ENCODE assay signal across 8 cellular contexts in the genomic region with DNA sequence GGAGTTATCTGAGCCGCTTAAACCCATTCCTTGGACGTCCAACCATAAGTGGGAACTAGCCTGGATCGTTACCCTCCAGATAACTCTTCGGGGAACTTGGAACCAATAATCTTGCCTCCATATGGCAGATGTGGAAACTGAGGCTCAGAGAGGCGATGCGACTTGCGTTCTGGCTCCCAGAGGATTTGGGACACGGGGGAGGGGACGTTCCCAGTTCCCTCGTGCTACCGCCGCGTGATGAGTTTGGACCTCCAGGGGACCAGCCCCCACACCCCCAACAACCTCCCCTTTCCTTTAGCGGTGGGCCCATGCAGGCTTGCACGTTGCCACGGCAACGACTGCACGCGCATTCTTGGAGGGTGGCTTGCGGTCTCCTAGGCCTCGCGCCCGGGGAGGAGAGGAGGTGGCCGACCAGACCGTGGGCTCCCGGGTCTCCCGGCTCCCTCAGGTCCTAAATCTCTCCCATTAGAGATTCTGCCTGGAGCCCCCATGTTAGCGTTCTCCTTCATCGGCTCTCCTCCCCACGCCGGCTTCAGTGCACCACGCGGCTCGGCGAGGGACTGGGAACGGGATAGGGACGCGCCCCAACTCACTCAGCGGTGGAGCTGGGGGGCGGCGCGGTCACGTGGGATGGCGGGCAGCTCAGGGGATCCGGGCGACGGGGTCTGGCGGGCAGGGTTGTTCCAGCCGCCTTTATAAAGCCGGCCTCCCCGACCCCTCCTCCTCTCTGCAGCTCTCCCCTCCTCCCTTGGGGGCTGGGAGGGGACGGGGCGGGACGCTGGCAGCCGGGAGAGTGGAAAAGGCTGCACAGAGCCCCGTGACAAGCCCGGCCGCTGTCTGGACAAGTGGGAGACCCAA. TPM values are rescaled to one million over a fixed set of nuclear protein-coding genes. Genes with fewer than 3 reads are reported as not detected.
DNase-seq lines count a peak whose midpoint lies in the region; ATAC-seq and TF ChIP-seq lines count a peak whose summit lies in the region.

A gene with protein sequence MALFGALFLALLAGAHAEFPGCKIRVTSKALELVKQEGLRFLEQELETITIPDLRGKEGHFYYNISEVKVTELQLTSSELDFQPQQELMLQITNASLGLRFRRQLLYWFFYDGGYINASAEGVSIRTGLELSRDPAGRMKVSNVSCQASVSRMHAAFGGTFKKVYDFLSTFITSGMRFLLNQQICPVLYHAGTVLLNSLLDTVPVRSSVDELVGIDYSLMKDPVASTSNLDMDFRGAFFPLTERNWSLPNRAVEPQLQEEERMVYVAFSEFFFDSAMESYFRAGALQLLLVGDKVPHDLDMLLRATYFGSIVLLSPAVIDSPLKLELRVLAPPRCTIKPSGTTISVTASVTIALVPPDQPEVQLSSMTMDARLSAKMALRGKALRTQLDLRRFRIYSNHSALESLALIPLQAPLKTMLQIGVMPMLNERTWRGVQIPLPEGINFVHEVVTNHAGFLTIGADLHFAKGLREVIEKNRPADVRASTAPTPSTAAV (minus strand): TSS at position 670 of the 858 bp plus-strand sequence. CDS start 703 bp downstream, outside the sequence.

- H3K27ac ChIP-seq in cardiac muscle cell: peak within 1 kb of the TSS; percentile 81

- TF ChIP-seq CTCF in GM10266 (IDR thresholded peaks at IDR 0.05; ENCODE audit: control insufficient read depth, insufficient read depth, low read depth, missing control alignments): no peak
- TF ChIP-seq CTCF in cardiac muscle cell (IDR thresholded peaks at IDR 0.05; ENCODE audit: low read depth, low read length): no peak

- peaks cover 2% of the 10 kb centered on the region for H3K36me3 ChIP-seq in cardiac muscle cell

- no peaks in the 10 kb centered on the region for H3K36me3 Mint-ChIP-seq in activated naive CD8-positive, alpha-beta T cell treated with anti-CD3 and anti-CD28 coated beads, Interleukin-2, amount 50 U/mL, for 24 hours (ENCODE audit: low read depth)

- peaks cover 22% of the 10 kb centered on the region for H3K4me1 Mint-ChIP-seq in activated naive CD8-positive, alpha-beta T cell treated with anti-CD3 and anti-CD28 coated beads, Interleukin-2, amount 50 U/mL, for 24 hours

- H3K4me3 ChIP-seq in cardiac muscle cell: peak within 1 kb of the TSS; percentile 40

- peak within 1 kb of the TSS; percentile 83 for H3K4me3 Mint-ChIP-seq in activated naive CD8-positive, alpha-beta T cell treated with anti-CD3 and anti-CD28 coated beads, Interleukin-2, amount 50 U/mL, for 24 hours

- H3K27me3 Mint-ChIP-seq in activated naive CD8-positive, alpha-beta T cell treated with anti-CD3 and anti-CD28 coated beads, Interleukin-2, amount 50 U/mL, for 24 hours: peaks cover 7% of the 10 kb centered on the region

- H3K4me1 ChIP-seq in cardiac muscle cell (ENCODE audit: low read depth): no peaks in the 10 kb centered on the region

- ATAC-seq in activated naive CD8-positive, alpha-beta T cell treated with anti-CD3 and anti-CD28 coated beads, Interleukin-2, amount 50 U/mL, for 24 hours: no peak
- no peak for ATAC-seq in GM18511 (IDR thresholded peaks at IDR 0.05; ENCODE audit: unreplicated experiment)
- no peak for ATAC-seq in HG02610 (IDR thresholded peaks at IDR 0.05; ENCODE audit: unreplicated experiment)

- peak within 1 kb of the TSS; percentile 81 for H3K27ac Mint-ChIP-seq in activated naive CD8-positive, alpha-beta T cell treated with anti-CD3 and anti-CD28 coated beads, Interleukin-2, amount 50 U/mL, for 24 hours

- H3K9me3 ChIP-seq in cardiac muscle cell (ENCODE audit: low read depth): no peaks in the 10 kb centered on the region

- peak; percentile 5 for DNase-seq in GM10266 (ENCODE audit: extremely low spot score)
- DNase-seq in NCI-H2227 treated with DMSO at 0.1 percent for 48 hours (lab: John Stamatoyannopoulos, UW): peak; percentile 69
- DNase-seq in activated naive CD8-positive, alpha-beta T cell treated with anti-CD3 and anti-CD28 coated beads, Interleukin-2, amount 50 U/mL, for 24 hours: peak; percentile 54
- peak; percentile 85 to 86 for DNase-seq in cardiac muscle cell (ENCODE audit: low read depth in 1 of 2, low spot score in 1 of 2)
- peak in 52 of 56 donors; percentile 22 to 86 (median 60) for DNase-seq in nucleus accumbens (lab: John Stamatoyannopoulos, UW)
- no peak for DNase-seq in NCI-H1092 treated with DMSO at 0.1 percent for 48 hours (lab: John Stamatoyannopoulos, UW)

- no peaks in the 10 kb centered on the region for H3K27me3 ChIP-seq in cardiac muscle cell

- no peaks in the 10 kb centered on the region for H3K9me3 Mint-ChIP-seq in activated naive CD8-positive, alpha-beta T cell treated with anti-CD3 and anti-CD28 coated beads, Interleukin-2, amount 50 U/mL, for 24 hours

RNA-seq across cellular contexts. Expression of the gene that starts here (rescaled TPM):
- 71.7 and 90.9 TPM in 2 replicates for total RNA-seq in cardiac muscle cell
- polyA plus RNA-seq in cardiac muscle cell: 93.6 and 99.6 TPM in 2 replicates
